Comparison of ENCODE assay signal across 1 cellular context in the genomic region with DNA sequence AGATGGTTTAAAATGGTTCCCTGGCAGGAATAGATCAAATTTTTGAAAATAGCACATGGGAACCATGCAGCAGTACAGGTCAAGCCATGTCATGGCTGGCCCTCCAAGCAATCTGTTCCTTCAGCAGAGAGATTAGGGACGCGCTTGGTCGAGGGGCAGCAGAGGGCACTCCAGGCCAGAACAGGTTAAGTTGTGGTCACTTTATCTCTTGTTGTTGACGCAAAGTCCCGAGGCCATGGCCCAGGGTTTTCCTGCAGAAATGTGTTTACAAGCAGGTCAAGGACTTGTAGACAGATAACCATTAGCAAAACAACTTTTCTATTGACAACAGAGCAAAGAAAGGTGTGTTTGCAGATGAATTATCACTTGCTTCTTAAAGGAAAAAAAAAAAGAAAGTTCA.
A peak's percentile ranks its signal among the peaks of the same experiment; 100 is the strongest.
TF ChIP-seq lines count a peak whose summit lies in the region.

No MANE protein-coding gene starts in this region.

TF ChIP-seq in K562, 482 proteins besides CTCF, POLR2A, EP300 and RAD21 (continued from another document and continues in another):
- TF ChIP-seq, protein P1, sequence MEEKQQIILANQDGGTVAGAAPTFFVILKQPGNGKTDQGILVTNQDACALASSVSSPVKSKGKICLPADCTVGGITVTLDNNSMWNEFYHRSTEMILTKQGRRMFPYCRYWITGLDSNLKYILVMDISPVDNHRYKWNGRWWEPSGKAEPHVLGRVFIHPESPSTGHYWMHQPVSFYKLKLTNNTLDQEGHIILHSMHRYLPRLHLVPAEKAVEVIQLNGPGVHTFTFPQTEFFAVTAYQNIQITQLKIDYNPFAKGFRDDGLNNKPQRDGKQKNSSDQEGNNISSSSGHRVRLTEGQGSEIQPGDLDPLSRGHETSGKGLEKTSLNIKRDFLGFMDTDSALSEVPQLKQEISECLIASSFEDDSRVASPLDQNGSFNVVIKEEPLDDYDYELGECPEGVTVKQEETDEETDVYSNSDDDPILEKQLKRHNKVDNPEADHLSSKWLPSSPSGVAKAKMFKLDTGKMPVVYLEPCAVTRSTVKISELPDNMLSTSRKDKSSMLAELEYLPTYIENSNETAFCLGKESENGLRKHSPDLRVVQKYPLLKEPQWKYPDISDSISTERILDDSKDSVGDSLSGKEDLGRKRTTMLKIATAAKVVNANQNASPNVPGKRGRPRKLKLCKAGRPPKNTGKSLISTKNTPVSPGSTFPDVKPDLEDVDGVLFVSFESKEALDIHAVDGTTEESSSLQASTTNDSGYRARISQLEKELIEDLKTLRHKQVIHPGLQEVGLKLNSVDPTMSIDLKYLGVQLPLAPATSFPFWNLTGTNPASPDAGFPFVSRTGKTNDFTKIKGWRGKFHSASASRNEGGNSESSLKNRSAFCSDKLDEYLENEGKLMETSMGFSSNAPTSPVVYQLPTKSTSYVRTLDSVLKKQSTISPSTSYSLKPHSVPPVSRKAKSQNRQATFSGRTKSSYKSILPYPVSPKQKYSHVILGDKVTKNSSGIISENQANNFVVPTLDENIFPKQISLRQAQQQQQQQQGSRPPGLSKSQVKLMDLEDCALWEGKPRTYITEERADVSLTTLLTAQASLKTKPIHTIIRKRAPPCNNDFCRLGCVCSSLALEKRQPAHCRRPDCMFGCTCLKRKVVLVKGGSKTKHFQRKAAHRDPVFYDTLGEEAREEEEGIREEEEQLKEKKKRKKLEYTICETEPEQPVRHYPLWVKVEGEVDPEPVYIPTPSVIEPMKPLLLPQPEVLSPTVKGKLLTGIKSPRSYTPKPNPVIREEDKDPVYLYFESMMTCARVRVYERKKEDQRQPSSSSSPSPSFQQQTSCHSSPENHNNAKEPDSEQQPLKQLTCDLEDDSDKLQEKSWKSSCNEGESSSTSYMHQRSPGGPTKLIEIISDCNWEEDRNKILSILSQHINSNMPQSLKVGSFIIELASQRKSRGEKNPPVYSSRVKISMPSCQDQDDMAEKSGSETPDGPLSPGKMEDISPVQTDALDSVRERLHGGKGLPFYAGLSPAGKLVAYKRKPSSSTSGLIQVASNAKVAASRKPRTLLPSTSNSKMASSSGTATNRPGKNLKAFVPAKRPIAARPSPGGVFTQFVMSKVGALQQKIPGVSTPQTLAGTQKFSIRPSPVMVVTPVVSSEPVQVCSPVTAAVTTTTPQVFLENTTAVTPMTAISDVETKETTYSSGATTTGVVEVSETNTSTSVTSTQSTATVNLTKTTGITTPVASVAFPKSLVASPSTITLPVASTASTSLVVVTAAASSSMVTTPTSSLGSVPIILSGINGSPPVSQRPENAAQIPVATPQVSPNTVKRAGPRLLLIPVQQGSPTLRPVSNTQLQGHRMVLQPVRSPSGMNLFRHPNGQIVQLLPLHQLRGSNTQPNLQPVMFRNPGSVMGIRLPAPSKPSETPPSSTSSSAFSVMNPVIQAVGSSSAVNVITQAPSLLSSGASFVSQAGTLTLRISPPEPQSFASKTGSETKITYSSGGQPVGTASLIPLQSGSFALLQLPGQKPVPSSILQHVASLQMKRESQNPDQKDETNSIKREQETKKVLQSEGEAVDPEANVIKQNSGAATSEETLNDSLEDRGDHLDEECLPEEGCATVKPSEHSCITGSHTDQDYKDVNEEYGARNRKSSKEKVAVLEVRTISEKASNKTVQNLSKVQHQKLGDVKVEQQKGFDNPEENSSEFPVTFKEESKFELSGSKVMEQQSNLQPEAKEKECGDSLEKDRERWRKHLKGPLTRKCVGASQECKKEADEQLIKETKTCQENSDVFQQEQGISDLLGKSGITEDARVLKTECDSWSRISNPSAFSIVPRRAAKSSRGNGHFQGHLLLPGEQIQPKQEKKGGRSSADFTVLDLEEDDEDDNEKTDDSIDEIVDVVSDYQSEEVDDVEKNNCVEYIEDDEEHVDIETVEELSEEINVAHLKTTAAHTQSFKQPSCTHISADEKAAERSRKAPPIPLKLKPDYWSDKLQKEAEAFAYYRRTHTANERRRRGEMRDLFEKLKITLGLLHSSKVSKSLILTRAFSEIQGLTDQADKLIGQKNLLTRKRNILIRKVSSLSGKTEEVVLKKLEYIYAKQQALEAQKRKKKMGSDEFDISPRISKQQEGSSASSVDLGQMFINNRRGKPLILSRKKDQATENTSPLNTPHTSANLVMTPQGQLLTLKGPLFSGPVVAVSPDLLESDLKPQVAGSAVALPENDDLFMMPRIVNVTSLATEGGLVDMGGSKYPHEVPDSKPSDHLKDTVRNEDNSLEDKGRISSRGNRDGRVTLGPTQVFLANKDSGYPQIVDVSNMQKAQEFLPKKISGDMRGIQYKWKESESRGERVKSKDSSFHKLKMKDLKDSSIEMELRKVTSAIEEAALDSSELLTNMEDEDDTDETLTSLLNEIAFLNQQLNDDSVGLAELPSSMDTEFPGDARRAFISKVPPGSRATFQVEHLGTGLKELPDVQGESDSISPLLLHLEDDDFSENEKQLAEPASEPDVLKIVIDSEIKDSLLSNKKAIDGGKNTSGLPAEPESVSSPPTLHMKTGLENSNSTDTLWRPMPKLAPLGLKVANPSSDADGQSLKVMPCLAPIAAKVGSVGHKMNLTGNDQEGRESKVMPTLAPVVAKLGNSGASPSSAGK (IDR thresholded peaks at IDR 0.05) = peak; percentile 49; the same call in 1 of the 2 replicates
- TF ChIP-seq KDM2B (CRISPR knock-in tag; IDR thresholded peaks at IDR 0.05) = no peak
- TF ChIP-seq ZNF212 (CRISPR knock-in tag; IDR thresholded peaks at IDR 0.05) = no peak
- TF ChIP-seq ZNF133 (CRISPR knock-in tag; IDR thresholded peaks at IDR 0.05) = no peak
- TF ChIP-seq TBL1XR1 (IDR thresholded peaks at IDR 0.05; ENCODE audit: low read length in 2 of 2) = 0 out of 4 replicates have a peak, but pooled peaks of 1 of the 2 experiments have one; percentile 22
- TF ChIP-seq, protein P2, sequence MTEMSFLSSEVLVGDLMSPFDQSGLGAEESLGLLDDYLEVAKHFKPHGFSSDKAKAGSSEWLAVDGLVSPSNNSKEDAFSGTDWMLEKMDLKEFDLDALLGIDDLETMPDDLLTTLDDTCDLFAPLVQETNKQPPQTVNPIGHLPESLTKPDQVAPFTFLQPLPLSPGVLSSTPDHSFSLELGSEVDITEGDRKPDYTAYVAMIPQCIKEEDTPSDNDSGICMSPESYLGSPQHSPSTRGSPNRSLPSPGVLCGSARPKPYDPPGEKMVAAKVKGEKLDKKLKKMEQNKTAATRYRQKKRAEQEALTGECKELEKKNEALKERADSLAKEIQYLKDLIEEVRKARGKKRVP (CRISPR knock-in tag; IDR thresholded peaks at IDR 0.05) = no peak
- no peak for TF ChIP-seq HNRNPLL (IDR thresholded peaks at IDR 0.05; ENCODE audit: low read depth, low read length, poor library complexity, severe bottlenecking)
- TF ChIP-seq, protein P3, sequence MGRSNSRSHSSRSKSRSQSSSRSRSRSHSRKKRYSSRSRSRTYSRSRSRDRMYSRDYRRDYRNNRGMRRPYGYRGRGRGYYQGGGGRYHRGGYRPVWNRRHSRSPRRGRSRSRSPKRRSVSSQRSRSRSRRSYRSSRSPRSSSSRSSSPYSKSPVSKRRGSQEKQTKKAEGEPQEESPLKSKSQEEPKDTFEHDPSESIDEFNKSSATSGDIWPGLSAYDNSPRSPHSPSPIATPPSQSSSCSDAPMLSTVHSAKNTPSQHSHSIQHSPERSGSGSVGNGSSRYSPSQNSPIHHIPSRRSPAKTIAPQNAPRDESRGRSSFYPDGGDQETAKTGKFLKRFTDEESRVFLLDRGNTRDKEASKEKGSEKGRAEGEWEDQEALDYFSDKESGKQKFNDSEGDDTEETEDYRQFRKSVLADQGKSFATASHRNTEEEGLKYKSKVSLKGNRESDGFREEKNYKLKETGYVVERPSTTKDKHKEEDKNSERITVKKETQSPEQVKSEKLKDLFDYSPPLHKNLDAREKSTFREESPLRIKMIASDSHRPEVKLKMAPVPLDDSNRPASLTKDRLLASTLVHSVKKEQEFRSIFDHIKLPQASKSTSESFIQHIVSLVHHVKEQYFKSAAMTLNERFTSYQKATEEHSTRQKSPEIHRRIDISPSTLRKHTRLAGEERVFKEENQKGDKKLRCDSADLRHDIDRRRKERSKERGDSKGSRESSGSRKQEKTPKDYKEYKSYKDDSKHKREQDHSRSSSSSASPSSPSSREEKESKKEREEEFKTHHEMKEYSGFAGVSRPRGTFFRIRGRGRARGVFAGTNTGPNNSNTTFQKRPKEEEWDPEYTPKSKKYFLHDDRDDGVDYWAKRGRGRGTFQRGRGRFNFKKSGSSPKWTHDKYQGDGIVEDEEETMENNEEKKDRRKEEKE (IDR thresholded peaks at IDR 0.05; ENCODE audit: borderline replicate concordance in 1 of 2, control insufficient read depth in 1 of 2, low read depth in 2 of 2, low read length in 1 of 2) = no peak
- 0 out of 2 replicates have a peak, but pooled peaks have one; percentile 29 for TF ChIP-seq ZNF644 (tag; IDR thresholded peaks at IDR 0.05; ENCODE audit: low read depth)
- TF ChIP-seq, protein P4, sequence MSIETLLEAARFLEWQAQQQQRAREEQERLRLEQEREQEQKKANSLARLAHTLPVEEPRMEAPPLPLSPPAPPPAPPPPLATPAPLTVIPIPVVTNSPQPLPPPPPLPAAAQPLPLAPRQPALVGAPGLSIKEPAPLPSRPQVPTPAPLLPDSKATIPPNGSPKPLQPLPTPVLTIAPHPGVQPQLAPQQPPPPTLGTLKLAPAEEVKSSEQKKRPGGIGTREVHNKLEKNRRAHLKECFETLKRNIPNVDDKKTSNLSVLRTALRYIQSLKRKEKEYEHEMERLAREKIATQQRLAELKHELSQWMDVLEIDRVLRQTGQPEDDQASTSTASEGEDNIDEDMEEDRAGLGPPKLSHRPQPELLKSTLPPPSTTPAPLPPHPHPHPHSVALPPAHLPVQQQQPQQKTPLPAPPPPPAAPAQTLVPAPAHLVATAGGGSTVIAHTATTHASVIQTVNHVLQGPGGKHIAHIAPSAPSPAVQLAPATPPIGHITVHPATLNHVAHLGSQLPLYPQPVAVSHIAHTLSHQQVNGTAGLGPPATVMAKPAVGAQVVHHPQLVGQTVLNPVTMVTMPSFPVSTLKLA (conservative IDR thresholded peaks at IDR 0.05) = no peak; a peak in 1 of 4 replicates
- no peak for TF ChIP-seq PHF21A (IDR thresholded peaks at IDR 0.05; ENCODE audit: borderline replicate concordance, low read depth)
- TF ChIP-seq, protein P5, sequence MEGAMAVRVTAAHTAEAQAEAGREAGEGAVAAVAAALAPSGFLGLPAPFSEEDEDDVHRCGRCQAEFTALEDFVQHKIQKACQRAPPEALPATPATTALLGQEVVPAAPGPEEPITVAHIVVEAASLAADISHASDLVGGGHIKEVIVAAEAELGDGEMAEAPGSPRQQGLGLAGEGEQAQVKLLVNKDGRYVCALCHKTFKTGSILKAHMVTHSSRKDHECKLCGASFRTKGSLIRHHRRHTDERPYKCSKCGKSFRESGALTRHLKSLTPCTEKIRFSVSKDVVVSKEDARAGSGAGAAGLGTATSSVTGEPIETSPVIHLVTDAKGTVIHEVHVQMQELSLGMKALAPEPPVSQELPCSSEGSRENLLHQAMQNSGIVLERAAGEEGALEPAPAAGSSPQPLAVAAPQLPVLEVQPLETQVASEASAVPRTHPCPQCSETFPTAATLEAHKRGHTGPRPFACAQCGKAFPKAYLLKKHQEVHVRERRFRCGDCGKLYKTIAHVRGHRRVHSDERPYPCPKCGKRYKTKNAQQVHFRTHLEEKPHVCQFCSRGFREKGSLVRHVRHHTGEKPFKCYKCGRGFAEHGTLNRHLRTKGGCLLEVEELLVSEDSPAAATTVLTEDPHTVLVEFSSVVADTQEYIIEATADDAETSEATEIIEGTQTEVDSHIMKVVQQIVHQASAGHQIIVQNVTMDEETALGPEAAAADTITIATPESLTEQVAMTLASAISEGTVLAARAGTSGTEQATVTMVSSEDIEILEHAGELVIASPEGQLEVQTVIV (CRISPR knock-in tag; IDR thresholded peaks at IDR 0.05; ENCODE audit: borderline replicate concordance) = no peak
- TF ChIP-seq CHD4 (IDR thresholded peaks at IDR 0.05; ENCODE audit: insufficient read depth, insufficient replicate concordance, low read depth, low read length, poor library complexity, severe bottlenecking) = no peak
- no peak for TF ChIP-seq BRD9 (IDR thresholded peaks at IDR 0.05; ENCODE audit: low read depth, partially characterized antibody)
- TF ChIP-seq ZC3H4 (CRISPR knock-in tag; IDR thresholded peaks at IDR 0.05; ENCODE audit: borderline replicate concordance) = no peak
- peak; percentile 34; the same call in 1 of the 2 replicates for TF ChIP-seq CBFA2T2 (conservative IDR thresholded peaks at IDR 0.05)
- no peak for TF ChIP-seq RBM17 (IDR thresholded peaks at IDR 0.05; ENCODE audit: borderline replicate concordance, low read depth, low read length)
- 0 out of 2 replicates have a peak, but pooled peaks have one; percentile 26 for TF ChIP-seq HDAC2 (IDR thresholded peaks at IDR 0.05)
- TF ChIP-seq RFX5 (IDR thresholded peaks at IDR 0.05; ENCODE audit: low read depth, low read length) = no peak
- TF ChIP-seq BHLHE40 (IDR thresholded peaks at IDR 0.05; ENCODE audit: low read length) = peak; percentile 30; the same call in 1 of the 2 replicates
- no peak for TF ChIP-seq ILK (tag; IDR thresholded peaks at IDR 0.05; ENCODE audit: borderline replicate concordance, low read depth)
- TF ChIP-seq SMARCA4 (IDR thresholded peaks at IDR 0.05) = no peak
